In genomic region chr2:164943289-164943688, GRCh38 we compare ENCODE assay signal across 17 cellular contexts. TPM values are rescaled to one million over a fixed set of nuclear protein-coding genes. Genes with fewer than 3 reads are reported as not detected.
DNase-seq lines count a peak whose midpoint lies in the region; ATAC-seq, FAIRE-seq and TF ChIP-seq lines count a peak whose summit lies in the region.
"Had no signal": no experiment of that assay in that cellular context is flagged by ENCODE, and none has a peak within 500 bp of the region (broad histone marks: within the 10 kb centered on the region; RNA-seq: fewer than 3 reads in every experiment).

No MANE protein-coding gene starts in this region.

- no peaks in the 10 kb centered on the region for H3K4me1 Mint-ChIP-seq in GM23338
- H3K4me1 Mint-ChIP-seq: CD4-positive, alpha-beta memory T cell had no signal

- no peaks in the 10 kb centered on the region for H3K79me2 ChIP-seq in GM23338 (replicated peaks; ENCODE audit: insufficient read depth)

- no peak for FAIRE-seq in pancreas (lab: Jason Lieb, UNC)
- FAIRE-seq: A204.1, GM12892, H1 had no signal

- no peaks in the 10 kb centered on the region for H4K20me1 ChIP-seq in GM23338 (replicated peaks; ENCODE audit: insufficient read depth)

- H3K36me3 ChIP-seq in GM23338 (ENCODE audit: insufficient read depth) (no peaks in the 10 kb centered on the region), endocrine pancreas (ENCODE audit: control insufficient read depth, insufficient read depth, low read length) (no peaks in the 10 kb centered on the region), pancreas (no peaks in the 10 kb centered on the region)
- H3K36me3 ChIP-seq: BE2C had no signal

- TF ChIP-seq CTCF in GM23338 (conservative IDR thresholded peaks at IDR 0.05; ENCODE audit: low read depth in 2 of 2) (no peak), pancreas (IDR thresholded peaks at IDR 0.05) (no peak)

- DNase-seq in DMS53 (lab: John Stamatoyannopoulos, UW) (peak; percentile 64), GM23338 (ENCODE audit: low spot score) (no peak), pancreas (no peak)
- DNase-seq in stimulated activated CD4-positive, alpha-beta T cell treated with anti-CD3 and anti-CD28 coated beads, Interleukin-1b, Interleukin-23, amount 100 ng/mL, for 48 hours, result no peak
- DNase-seq: BE2C; CD4-positive, alpha-beta memory T cell; DND-41; GDM1 had no signal

- H3K9me3 Mint-ChIP-seq in GM23338, result no peaks in the 10 kb centered on the region
- H3K9me3 Mint-ChIP-seq: CD4-positive, alpha-beta memory T cell had no signal

- 52 to 55% methylated on average over 1 of the region's 1 CpG for WGBS in pancreas, 2 donors

- H3K9me2 ChIP-seq in GM23338 (ENCODE audit: insufficient read depth), result no peaks in the 10 kb centered on the region

- H3K36me3 Mint-ChIP-seq in GM23338 (ENCODE audit: low read depth), result no peaks in the 10 kb centered on the region
- H3K36me3 Mint-ChIP-seq: CD4-positive, alpha-beta memory T cell had no signal

- H3K9me3 ChIP-seq in endocrine pancreas (ENCODE audit: control insufficient read depth, low read length), result no peaks in the 10 kb centered on the region
- no peaks in the 10 kb centered on the region for H3K9me3 ChIP-seq in pancreas
- H3K9me3 ChIP-seq: BE2C had no signal

- H2AFZ ChIP-seq in GM23338, result peak overlapping the region; percentile 45; the same call in 1 of the 2 replicates

- no peaks in the 10 kb centered on the region for H3F3A ChIP-seq in GM23338 (replicated peaks; ENCODE audit: low read depth)

- intact Hi-C loops in pancreas (cut with DNase I), result no loop called here

- H3K4me3 Mint-ChIP-seq in GM23338, result no peak overlapping the region
- H3K4me3 Mint-ChIP-seq: CD4-positive, alpha-beta memory T cell; IgD-negative memory B cell had no signal

- no peak overlapping the region for H3K9ac ChIP-seq in endocrine pancreas (ENCODE audit: control insufficient read depth, insufficient read depth, low read length)

- H3K4me1 ChIP-seq in GM23338 (ENCODE audit: insufficient read depth) (no peaks in the 10 kb centered on the region), endocrine pancreas (ENCODE audit: control insufficient read depth, insufficient read depth, low read length) (no peaks in the 10 kb centered on the region), pancreas (peaks cover 6 to 13% (median 10%) of the 10 kb centered on the region in 3 donors)
- H3K4me1 ChIP-seq: BE2C had no signal

- H3K27me3 Mint-ChIP-seq in GM23338 (ENCODE audit: insufficient read depth, low read depth, poor library complexity), result no peaks in the 10 kb centered on the region
- H3K27me3 Mint-ChIP-seq: CD4-positive, alpha-beta memory T cell; IgD-negative memory B cell had no signal

- no peak overlapping the region for H3K4me2 ChIP-seq in GM23338

- H3K27me3 ChIP-seq in GM23338 (ENCODE audit: insufficient read depth) (no peaks in the 10 kb centered on the region), endocrine pancreas (ENCODE audit: control insufficient read depth, insufficient read depth, low read length) (no peaks in the 10 kb centered on the region), pancreas (no peaks in the 10 kb centered on the region)
- H3K27me3 ChIP-seq: BE2C had no signal

- H3K4me3 ChIP-seq in GM23338, result no peak overlapping the region
- H3K4me3 ChIP-seq in endocrine pancreas (ENCODE audit: control insufficient read depth, insufficient read depth, low read length), result peak overlapping the region; percentile 22
- no peak overlapping the region for H3K4me3 ChIP-seq in pancreas

- H3K27ac ChIP-seq in GM23338 (ENCODE audit: low read depth) (no peak overlapping the region), pancreas (no peak overlapping the region)
- H3K27ac ChIP-seq: C4-2B had no signal

- ATAC-seq in GM23338 (no peak), pancreas (peak in 3 of 4 donors; percentile 25 to 50 (median 37)), HG02610 (IDR thresholded peaks at IDR 0.05; ENCODE audit: unreplicated experiment) (no peak), GM19351 (IDR thresholded peaks at IDR 0.05; ENCODE audit: unreplicated experiment) (no peak)
- ATAC-seq: HCT116 had no signal

- H3K27ac Mint-ChIP-seq in GM23338, result no peak overlapping the region
- H3K27ac Mint-ChIP-seq: CD4-positive, alpha-beta memory T cell had no signal

TF ChIP-seq in GM23338, 12 proteins besides CTCF, POLR2A, EP300 and RAD21:
- TF ChIP-seq ZNF114 (CRISPR knock-in tag; IDR thresholded peaks at IDR 0.05) (no peak), ZNF462 (CRISPR knock-in tag; IDR thresholded peaks at IDR 0.05) (no peak), ETS1 (IDR thresholded peaks at IDR 0.05) (no peak), POLR2AphosphoS5 (IDR thresholded peaks at IDR 0.05; ENCODE audit: low read depth) (no peak), EZH2phosphoT487 (IDR thresholded peaks at IDR 0.05; ENCODE audit: unreplicated experiment) (no peak), NANOG (IDR thresholded peaks at IDR 0.05; ENCODE audit: borderline replicate concordance) (no peak), CREB1 (CRISPR knock-in tag; IDR thresholded peaks at IDR 0.05; ENCODE audit: low read depth) (no peak)

RNA-seq across cellular contexts. Expression of gene SLC38A11, which starts 12.0 kb away (rescaled TPM):
- total RNA-seq in GM23338 (2014; rRNA removed; shearing (Covaris generic)), result not detected in 2 replicates
- not detected in 2 replicates for polyA plus RNA-seq in GM23338 (2016; fragmentation: Nextera tagmentation; extraction: Ambion mirVana)
- total RNA-seq in pancreas, result 1 to 10 TPM in 4 of 6 donors, under 1 TPM in 2; 0.55 to 5.7 (median 2.0) TPM
- polyA plus RNA-seq in pancreas, result 1 to 10 TPM; 2.5 to 3.9 TPM
- total RNA-seq: CD4-positive, alpha-beta memory T cell; H1 had no signal
- polyA plus RNA-seq: CD4-positive, alpha-beta memory T cell; H1 had no signal

Comparison
In these comparisons a context has a peak if more than half of its experiments do, and no peak if none do; other contexts are left out.
1. ATAC-seq: peak in pancreas (3 of 4); none in GM23338 (single experiment), HG02610 (single experiment) and GM19351 (single experiment).